8 cellular contexts compared by ENCODE assay signal in genomic region chr3:15602146-15602536, GRCh38. TPM values are rescaled to one million over a fixed set of nuclear protein-coding genes. Genes with fewer than 3 reads are reported as not detected.
DNase-seq lines count a peak whose midpoint lies in the region; ATAC-seq and TF ChIP-seq lines count a peak whose summit lies in the region.

No MANE protein-coding gene starts in this region.

- TF ChIP-seq EP300 in stomach (IDR thresholded peaks at IDR 0.05): no peak

- TF ChIP-seq CTCF in stomach (IDR thresholded peaks at IDR 0.05): no peak

- peak overlapping the region; percentile 100 for H3K4me3 Mint-ChIP-seq in activated T-helper 2 cell treated with anti-CD3 and anti-CD28 coated beads, Interferon-gamma antibody, Interleukin-2, Interleukin-4, amounts not matched to agents 10 μg/mL and 5 μg/mL and 100 μg/mL, durations not matched to agents 14 hours and 24 hours and 36 hours (ENCODE audit: low read depth)

- peaks cover 51% of the 10 kb centered on the region for H3K36me3 Mint-ChIP-seq in activated T-helper 2 cell treated with anti-CD3 and anti-CD28 coated beads, Interferon-gamma antibody, Interleukin-2, Interleukin-4, amounts not matched to agents 10 μg/mL and 5 μg/mL and 100 μg/mL, durations not matched to agents 14 hours and 24 hours and 36 hours (ENCODE audit: low read depth)

- H3K27ac ChIP-seq in stomach: peak overlapping the region; percentile 73 to 95 (median 93)

- H3K9me3 ChIP-seq in iPS-15b (ENCODE audit: control insufficient read depth, insufficient read depth, low read length): no peaks in the 10 kb centered on the region
- no peaks in the 10 kb centered on the region for H3K9me3 ChIP-seq in stomach

- H3K27me3 ChIP-seq in iPS-15b (ENCODE audit: control insufficient read depth, insufficient read depth, low read length) (no peaks in the 10 kb centered on the region), stomach (no peaks in the 10 kb centered on the region)

- WGBS in stomach, 5 donors: 1 to 4% (median 3%) methylated on average over 9 of the region's 9 CpGs

- ATAC-seq in GM19043 (IDR thresholded peaks at IDR 0.05; ENCODE audit: low read depth, unreplicated experiment) (peak; percentile 11), HG03045 (IDR thresholded peaks at IDR 0.05; ENCODE audit: unreplicated experiment) (peak; percentile 10)

- peak overlapping the region; percentile 97 for H3K9ac ChIP-seq in iPS-15b (ENCODE audit: low read depth, low read length)

- intact Hi-C loops in activated T-helper 2 cell treated with anti-CD3 and anti-CD28 coated beads, Interferon-gamma antibody, Interleukin-2, Interleukin-4, amounts not matched to agents 10 μg/mL and 5 μg/mL and 100 μg/mL, durations not matched to agents 14 hours and 24 hours and 36 hours (cut with micrococcal nuclease): no loop called here
- intact Hi-C loops in stomach (cut with DNase I; ENCODE audit: low total_unique reads): no loop called here

- no peak for DNase-seq in activated T-helper 2 cell treated with anti-CD3 and anti-CD28 coated beads, Interferon-gamma antibody, Interleukin-2, Interleukin-4, amounts not matched to agents 10 μg/mL and 5 μg/mL and 100 μg/mL, durations not matched to agents 14 hours and 24 hours and 36 hours (ENCODE audit: low spot score)
- DNase-seq in stomach: no peak
- no peak for DNase-seq in NK-92 (lab: John Stamatoyannopoulos, UW; ENCODE audit: unreplicated experiment)
- DNase-seq in superior temporal gyrus (ENCODE audit: extremely low spot score): no peak
- no peak for DNase-seq in activated effector memory CD4-positive, alpha-beta T cell treated with Interleukin-2 at 50 U/mL for 16 hours

- H3K9me3 Mint-ChIP-seq in activated T-helper 2 cell treated with anti-CD3 and anti-CD28 coated beads, Interferon-gamma antibody, Interleukin-2, Interleukin-4, amounts not matched to agents 10 μg/mL and 5 μg/mL and 100 μg/mL, durations not matched to agents 14 hours and 24 hours and 36 hours: peaks cover 15% of the 10 kb centered on the region

- peaks cover 32% of the 10 kb centered on the region for H3K4me1 Mint-ChIP-seq in activated T-helper 2 cell treated with anti-CD3 and anti-CD28 coated beads, Interferon-gamma antibody, Interleukin-2, Interleukin-4, amounts not matched to agents 10 μg/mL and 5 μg/mL and 100 μg/mL, durations not matched to agents 14 hours and 24 hours and 36 hours (ENCODE audit: low read depth)

- H3K4me1 ChIP-seq in iPS-15b (ENCODE audit: control insufficient read depth, insufficient read depth, low read length) (peaks cover 3% of the 10 kb centered on the region), stomach (peaks cover 31 to 63% (median 43%) of the 10 kb centered on the region in 4 donors)

- H3K4me3 ChIP-seq in iPS-15b (ENCODE audit: low read depth, low read length): peak overlapping the region; percentile 94
- H3K4me3 ChIP-seq in stomach: peak overlapping the region; percentile 84 to 98 (median 88)

- no peak for TF ChIP-seq POLR2A in stomach (IDR thresholded peaks at IDR 0.05)

- no peaks in the 10 kb centered on the region for H3K27me3 Mint-ChIP-seq in activated T-helper 2 cell treated with anti-CD3 and anti-CD28 coated beads, Interferon-gamma antibody, Interleukin-2, Interleukin-4, amounts not matched to agents 10 μg/mL and 5 μg/mL and 100 μg/mL, durations not matched to agents 14 hours and 24 hours and 36 hours (ENCODE audit: low read depth)

- H3K27ac Mint-ChIP-seq in activated T-helper 2 cell treated with anti-CD3 and anti-CD28 coated beads, Interferon-gamma antibody, Interleukin-2, Interleukin-4, amounts not matched to agents 10 μg/mL and 5 μg/mL and 100 μg/mL, durations not matched to agents 14 hours and 24 hours and 36 hours: peak overlapping the region; percentile 99

- H3K36me3 ChIP-seq in iPS-15b (ENCODE audit: control insufficient read depth, insufficient read depth, low read length): peaks cover 3% of the 10 kb centered on the region
- H3K36me3 ChIP-seq in stomach: peaks cover 0 to 27% (median 23%) of the 10 kb centered on the region in 4 donors

RNA-seq across cellular contexts. Expression of gene BTD, which starts 0.6 kb away (rescaled TPM):
- total RNA-seq in activated T-helper 2 cell treated with anti-CD3 and anti-CD28 coated beads, Interferon-gamma antibody, Interleukin-2, Interleukin-4, amounts not matched to agents 10 μg/mL and 5 μg/mL and 100 μg/mL, durations not matched to agents 14 hours and 24 hours and 36 hours: 3.9 and 4.8 TPM in 2 replicates
- total RNA-seq in stomach: 100 to 1,000 TPM in 1 of 5 donors, 10 to 100 TPM in 3, 1 to 10 TPM in 1; 2.9 to 102 (median 23.0) TPM
- polyA plus RNA-seq in stomach: 10 to 100 TPM in 2 of 3 donors, 1 to 10 TPM in 1; 8.1 to 12.5 (median 10.3) TPM

RNA-seq across cellular contexts. Expression of gene HACL1, which starts 0.8 kb away (rescaled TPM):
- total RNA-seq in activated T-helper 2 cell treated with anti-CD3 and anti-CD28 coated beads, Interferon-gamma antibody, Interleukin-2, Interleukin-4, amounts not matched to agents 10 μg/mL and 5 μg/mL and 100 μg/mL, durations not matched to agents 14 hours and 24 hours and 36 hours: 22.8 TPM in 2 replicates
- total RNA-seq in stomach: 10 to 100 TPM; 18.1 to 46.7 (median 34.1) TPM
- 10 to 100 TPM; 13.9 to 21.7 (median 14.7) TPM for polyA plus RNA-seq in stomach
